ENCODE assay signal across 8 cellular contexts in genomic region chr1:229508823-229509337, GRCh38. TPM values are rescaled to one million over a fixed set of nuclear protein-coding genes. Genes with fewer than 3 reads are reported as not detected.
DNase-seq lines count a peak whose midpoint lies in the region; ATAC-seq, FAIRE-seq and TF ChIP-seq lines count a peak whose summit lies in the region.

No MANE protein-coding gene starts in this region.

- ATAC-seq in HG02623 (IDR thresholded peaks at IDR 0.05; ENCODE audit: unreplicated experiment): no peak

- H3K4me1 Mint-ChIP-seq in nephron: peaks cover 22% of the 10 kb centered on the region

- no peaks in the 10 kb centered on the region for H3K27me3 ChIP-seq in Peyer's patch
- H3K27me3 ChIP-seq in endocrine pancreas (ENCODE audit: control insufficient read depth, insufficient read depth, low read length): no peaks in the 10 kb centered on the region

- DNase-seq in GM12892 (ENCODE audit: insufficient read length) (no peak), Peyer's patch (no peak), foreskin melanocyte (no peak)
- DNase-seq in stimulated activated CD8-positive, alpha-beta memory T cell treated with anti-CD3 and anti-CD28 coated beads, Interleukin-4, amount 100 ng/mL, for 48 hours: no peak
- DNase-seq in stimulated activated CD4-positive, alpha-beta T cell treated with anti-CD3 and anti-CD28 coated beads, Interleukin-4, amount 100 ng/mL, for 1 hour: no peak

- H3K9ac ChIP-seq in endocrine pancreas (ENCODE audit: control insufficient read depth, insufficient read depth, low read length): peak overlapping the region; percentile 89

- TF ChIP-seq CTCF in Peyer's patch (IDR thresholded peaks at IDR 0.05): no peak
- TF ChIP-seq CTCF in nephron (IDR thresholded peaks at IDR 0.05; ENCODE audit: unreplicated experiment in 3 of 3): no peak

- peak overlapping the region; percentile 89 to 94 (median 93) for H3K27ac ChIP-seq in Peyer's patch

- H3K36me3 Mint-ChIP-seq in nephron (ENCODE audit: low read depth): peaks cover 9% of the 10 kb centered on the region

- peak overlapping the region; percentile 89 to 92 (median 91) for H3K4me3 Mint-ChIP-seq in nephron

- H3K27ac Mint-ChIP-seq in nephron: peak overlapping the region; percentile 99

- H3K9me3 ChIP-seq in Peyer's patch: no peaks in the 10 kb centered on the region
- no peaks in the 10 kb centered on the region for H3K9me3 ChIP-seq in endocrine pancreas (ENCODE audit: control insufficient read depth, low read length)

- no peak for TF ChIP-seq POLR2A in GM12892 (IDR thresholded peaks at IDR 0.05; ENCODE audit: low read depth, low read length)
- no peak for TF ChIP-seq POLR2A in Peyer's patch (IDR thresholded peaks at IDR 0.05)

- H3K9me3 Mint-ChIP-seq in nephron: no peaks in the 10 kb centered on the region

- H3K27me3 Mint-ChIP-seq in nephron (ENCODE audit: low read depth): peaks cover 3% of the 10 kb centered on the region

- H3K4me1 ChIP-seq in Peyer's patch (peaks cover 0 to 12% (median 2%) of the 10 kb centered on the region in 4 donors), endocrine pancreas (ENCODE audit: control insufficient read depth, insufficient read depth, low read length) (peaks cover 13% of the 10 kb centered on the region)

- H3K36me3 ChIP-seq in Peyer's patch (no peaks in the 10 kb centered on the region), endocrine pancreas (ENCODE audit: control insufficient read depth, insufficient read depth, low read length) (peaks cover 4% of the 10 kb centered on the region)

- H3K4me3 ChIP-seq in Peyer's patch (peak overlapping the region; percentile 75 to 94 (median 83)), endocrine pancreas (ENCODE audit: control insufficient read depth, insufficient read depth, low read length) (peak overlapping the region; percentile 76)

- peak; percentile 54 for FAIRE-seq in GM12892 (lab: Jason Lieb, UNC)

RNA-seq across cellular contexts. Expression of gene NUP133, which starts 0.7 kb away (rescaled TPM):
- polyA plus RNA-seq in GM12892 (2012; ENCODE audit: missing spikeins): 18.1 TPM
- 10 to 100 TPM; 15.4 to 40.4 (median 25.5) TPM for total RNA-seq in Peyer's patch

RNA-seq across cellular contexts. Expression of gene ABCB10, which starts 49.6 kb away (rescaled TPM):
- 21.9 TPM for polyA plus RNA-seq in GM12892 (2012; ENCODE audit: missing spikeins)
- total RNA-seq in Peyer's patch: 10 to 100 TPM; 16.5 to 41.0 (median 20.9) TPM
